Comparison of ENCODE assay signal across 7 cellular contexts in the genomic region with DNA sequence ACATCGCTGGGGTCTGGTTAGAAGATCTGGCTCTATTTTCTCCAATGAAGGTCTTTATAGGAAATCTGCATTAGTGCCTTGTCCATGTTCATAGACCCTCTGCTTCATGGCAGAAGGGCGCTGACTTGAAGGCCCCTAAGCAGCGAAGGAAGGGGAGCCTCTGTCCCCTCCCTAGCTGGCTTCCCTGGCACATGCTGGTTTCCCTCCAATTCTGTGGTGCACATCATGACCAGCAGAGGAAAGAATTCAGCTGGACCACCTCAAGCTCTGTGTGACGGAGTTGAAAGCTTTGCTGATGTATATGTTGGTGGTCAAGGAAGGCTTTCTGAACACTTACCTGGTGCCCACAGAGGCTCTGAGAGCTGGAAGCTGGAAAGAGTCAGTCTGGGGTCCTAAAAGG.
"Had no signal": no experiment of that assay in that cellular context is flagged by ENCODE, and none has a peak within 500 bp of the region (broad histone marks: within the 10 kb centered on the region; RNA-seq: fewer than 3 reads in every experiment).

No MANE protein-coding gene starts in this region.

- FAIRE-seq: G401.6, GM12878, GM12891, GM12892, GM18507 had no signal

- ATAC-seq: GM12878 had no signal

- H3K4me3 ChIP-seq: GM12878 had no signal

- DNase-seq: GDM1, GF-D8 had no signal
